Comparison of ENCODE assay signal across 16 cellular contexts in the genomic region with DNA sequence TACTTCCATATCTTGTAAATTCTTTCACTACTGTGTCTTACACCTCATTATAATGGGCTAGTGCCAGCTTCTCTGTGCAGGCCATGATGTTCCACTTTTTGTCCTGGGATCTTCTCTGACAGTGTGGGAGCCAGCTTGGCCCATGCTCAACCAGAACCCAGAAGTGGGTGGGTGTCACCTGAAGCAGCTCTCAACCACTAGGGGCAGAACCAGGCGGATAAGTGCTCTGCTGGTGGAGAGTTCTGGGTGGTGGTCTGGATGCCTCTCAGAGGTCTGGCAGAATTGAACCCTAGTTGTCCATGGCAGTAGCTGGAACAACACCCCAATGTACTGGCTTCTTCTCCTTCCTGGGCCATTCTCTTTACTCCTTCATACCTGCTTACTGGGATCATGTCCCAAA.
A peak's percentile ranks its signal among the peaks of the same experiment; 100 is the strongest.
DNase-seq lines count a peak whose midpoint lies in the region; ATAC-seq and TF ChIP-seq lines count a peak whose summit lies in the region.
"Had no signal": no experiment of that assay in that cellular context is flagged by ENCODE, and none has a peak within 500 bp of the region (broad histone marks: within the 10 kb centered on the region; RNA-seq: fewer than 3 reads in every experiment).

No MANE protein-coding gene starts in this region.

- H3K36me3 Mint-ChIP-seq in H9 (ENCODE audit: insufficient read depth in 1 of 3, low read depth in 3 of 3), result no peaks in the 10 kb centered on the region
- H3K36me3 Mint-ChIP-seq: CD8-positive, alpha-beta T cell had no signal

- H3K9me2 ChIP-seq in MM.1S (replicated peaks; ENCODE audit: insufficient read depth, low read length), result no peaks in the 10 kb centered on the region

- no peaks in the 10 kb centered on the region for H3K27me3 ChIP-seq in H9 (ENCODE audit: insufficient read depth, low read length)
- H3K27me3 ChIP-seq in WERI-Rb-1 (ENCODE audit: insufficient read depth, low read depth, severe bottlenecking), result no peaks in the 10 kb centered on the region
- no peaks in the 10 kb centered on the region for H3K27me3 ChIP-seq in mesendoderm (ENCODE audit: insufficient read depth, low read length, poor library complexity)
- no peaks in the 10 kb centered on the region for H3K27me3 ChIP-seq in MM.1S (replicated peaks; ENCODE audit: insufficient read depth, low read length)
- H3K27me3 ChIP-seq: BE2C had no signal

- no peak overlapping the region for H2BK15ac ChIP-seq in H9 (ENCODE audit: low read depth, low read length)
- H2BK15ac ChIP-seq in mesendoderm (replicated peaks; ENCODE audit: low read depth), result no peak overlapping the region

- no peaks in the 10 kb centered on the region for H3K23me2 ChIP-seq in H9 (ENCODE audit: insufficient read length, low read depth, low read length, poor library complexity, severe bottlenecking)

- DNase-seq in GM12864 (ENCODE audit: low read depth) (no peak), H9 (peak; percentile 41), WERI-Rb-1 (no peak), mesendoderm (peak; percentile 10), MM.1S (no peak), foreskin melanocyte (no peak)
- DNase-seq: BE2C; CD8-positive, alpha-beta T cell; KBM-7; NCI-H1092 treated with DMSO at 0.1 percent for 48 hours; NCI-H1694 treated with DMSO at 0.1 percent for 48 hours; NCI-H446; NCI-H748 treated with DMSO at 0.1 percent for 48 hours; SIG-M5 had no signal

- H3K9me3 Mint-ChIP-seq in H9, result no peaks in the 10 kb centered on the region

- H4K91ac ChIP-seq in H9 (ENCODE audit: insufficient read length, low read depth, low read length), result no peak overlapping the region

- H3K4me1 Mint-ChIP-seq in H9, result peaks cover 5 to 12% of the 10 kb centered on the region in 2 experiments

- H3K56ac ChIP-seq in H9 (ENCODE audit: insufficient read length, low read depth, low read length) (no peak overlapping the region), mesendoderm (ENCODE audit: low read length) (no peak overlapping the region)

- H3K23ac ChIP-seq in H9 (ENCODE audit: insufficient read length, low read depth, low read length) (no peak overlapping the region), mesendoderm (ENCODE audit: low read length) (no peak overlapping the region)

- H3K4me2 ChIP-seq in H9 (ENCODE audit: insufficient read depth, insufficient read length, low read length) (no peak overlapping the region), mesendoderm (ENCODE audit: low read length) (no peak overlapping the region), MM.1S (ENCODE audit: low read depth, low read length) (no peak overlapping the region)

- H2BK12ac ChIP-seq in H9 (ENCODE audit: insufficient read length, low read depth, low read length), result no peak overlapping the region

- H2BK5ac ChIP-seq in H9 (ENCODE audit: insufficient read length, low read length), result no peak overlapping the region
- no peak overlapping the region for H2BK5ac ChIP-seq in mesendoderm (ENCODE audit: low read length)

- H3K36me3 ChIP-seq in WERI-Rb-1 (no peaks in the 10 kb centered on the region), mesendoderm (ENCODE audit: control insufficient read depth, insufficient read depth, low read length) (no peaks in the 10 kb centered on the region), MM.1S (replicated peaks; ENCODE audit: insufficient read depth, low read length) (no peaks in the 10 kb centered on the region)
- H3K36me3 ChIP-seq: BE2C, HAP-1 had no signal

- H3F3A ChIP-seq in MM.1S (ENCODE audit: insufficient read depth, low read length), result no peaks in the 10 kb centered on the region

- H4K8ac ChIP-seq in H9 (replicated peaks; ENCODE audit: insufficient read length, low read depth, low read length) (no peak overlapping the region), mesendoderm (ENCODE audit: low read depth, low read length) (no peak overlapping the region)

- no peak overlapping the region for H4K5ac ChIP-seq in H9 (ENCODE audit: insufficient read length, low read depth, low read length)
- H4K5ac ChIP-seq in mesendoderm (ENCODE audit: low read length), result no peak overlapping the region

- H3K79me2 ChIP-seq in H9 (ENCODE audit: insufficient read depth, low read length), result no peaks in the 10 kb centered on the region
- H3K79me2 ChIP-seq in mesendoderm (ENCODE audit: control insufficient read depth, insufficient read depth, low read length), result no peaks in the 10 kb centered on the region
- H3K79me2 ChIP-seq in MM.1S (ENCODE audit: low read length), result no peaks in the 10 kb centered on the region

- H3K27ac Mint-ChIP-seq in H9, result no peak overlapping the region
- H3K27ac Mint-ChIP-seq: CD8-positive, alpha-beta T cell had no signal

- no CpG with 5 or more reads among the region's 1 CpG for WGBS in H9 (ENCODE audit: extremely low coverage, insufficient read length, low lambda C conversion rate)
- WGBS in mesendoderm (ENCODE audit: extremely low coverage, insufficient coverage, low lambda C conversion rate), result no CpG with 5 or more reads among the region's 1 CpG

- H3K4me1 ChIP-seq in H9 (ENCODE audit: insufficient read depth, low read length) (no peaks in the 10 kb centered on the region), mesendoderm (ENCODE audit: control insufficient read depth, low read depth, low read length) (no peaks in the 10 kb centered on the region), MM.1S (ENCODE audit: low read length) (no peaks in the 10 kb centered on the region)
- H3K4me1 ChIP-seq: BE2C, HAP-1 had no signal

- H3K18ac ChIP-seq in H9 (ENCODE audit: insufficient read length, low read depth, low read length) (no peak overlapping the region), mesendoderm (ENCODE audit: low read length) (no peak overlapping the region)

- H3K27me3 Mint-ChIP-seq in H9 (ENCODE audit: low read depth), result peaks cover 3% of the 10 kb centered on the region; the same call in 1 of the 2 replicates

- H3T11ph ChIP-seq in H9 (ENCODE audit: low read length), result no peak overlapping the region

- H3K4me3 Mint-ChIP-seq in H9, result no peak overlapping the region
- H3K4me3 Mint-ChIP-seq: CD8-positive, alpha-beta T cell had no signal

- H4K20me1 ChIP-seq in H9 (ENCODE audit: control insufficient read depth, insufficient read depth, insufficient read length) (no peaks in the 10 kb centered on the region), MM.1S (ENCODE audit: insufficient read depth, low read length) (no peaks in the 10 kb centered on the region)

- TF ChIP-seq CTCF in GM12864 (IDR thresholded peaks at IDR 0.05; ENCODE audit: low read depth, low read length, missing control alignments), result peak; percentile 48
- TF ChIP-seq CTCF in H9 (conservative IDR thresholded peaks at IDR 0.05), result peak; percentile 51; the same call in 2 of the 3 replicates
- peak; percentile 46 for TF ChIP-seq CTCF in WERI-Rb-1 (IDR thresholded peaks at IDR 0.05; ENCODE audit: low read depth, low read length)
- no peak for TF ChIP-seq CTCF in MM.1S (IDR thresholded peaks at IDR 0.05; ENCODE audit: low read length)

- H3K9me3 ChIP-seq in H9 (ENCODE audit: control insufficient read depth, low read depth, low read length) (no peaks in the 10 kb centered on the region), WERI-Rb-1 (ENCODE audit: severe bottlenecking) (no peaks in the 10 kb centered on the region), MM.1S (replicated peaks; ENCODE audit: insufficient read depth, low read length) (no peaks in the 10 kb centered on the region)
- H3K9me3 ChIP-seq: BE2C, HAP-1 had no signal

- H2AK5ac ChIP-seq in H9 (ENCODE audit: insufficient read length, low read length), result no peak overlapping the region
- H2AK5ac ChIP-seq in mesendoderm (ENCODE audit: low read length), result no peak overlapping the region

- H2AFZ ChIP-seq in H9 (ENCODE audit: low read length) (no peak overlapping the region), MM.1S (ENCODE audit: low read length) (no peak overlapping the region)

- H3K27ac ChIP-seq in H9 (ENCODE audit: insufficient read length, low read depth, low read length) (no peak overlapping the region), WERI-Rb-1 (no peak overlapping the region), mesendoderm (ENCODE audit: low read depth, low read length) (no peak overlapping the region), MM.1S (ENCODE audit: low read length) (no peak overlapping the region)

- ATAC-seq in GM19467 (IDR thresholded peaks at IDR 0.05; ENCODE audit: unreplicated experiment), result no peak
- ATAC-seq: CD8-positive, alpha-beta T cell had no signal

- no peak overlapping the region for H2BK20ac ChIP-seq in H9 (ENCODE audit: low read depth, low read length, poor library complexity, severe bottlenecking)

- H3K9ac ChIP-seq in H9 (ENCODE audit: extremely low read depth, insufficient read length, low read length), result no peak overlapping the region
- H3K9ac ChIP-seq in mesendoderm (ENCODE audit: low read length), result no peak overlapping the region
- no peak overlapping the region for H3K9ac ChIP-seq in MM.1S (ENCODE audit: low read length)

- H2BK120ac ChIP-seq in H9 (ENCODE audit: low read depth, low read length, poor library complexity, severe bottlenecking) (no peak overlapping the region), mesendoderm (ENCODE audit: low read depth, low read length) (no peak overlapping the region)

- H3K4ac ChIP-seq in H9 (ENCODE audit: low read depth, low read length) (no peak overlapping the region), mesendoderm (ENCODE audit: low read depth, low read length) (no peak overlapping the region)

- no peaks in the 10 kb centered on the region for H3K79me1 ChIP-seq in H9 (ENCODE audit: insufficient read depth, low read depth, low read length, poor library complexity, severe bottlenecking)
- no peaks in the 10 kb centered on the region for H3K79me1 ChIP-seq in mesendoderm (ENCODE audit: low read length)

- no peak overlapping the region for H3K14ac ChIP-seq in H9 (ENCODE audit: insufficient read depth, low read length)

- H3K4me3 ChIP-seq in GM12864 (ENCODE audit: low read depth, low read length), result no peak overlapping the region
- H3K4me3 ChIP-seq in WERI-Rb-1 (ENCODE audit: low read depth, low read length), result no peak overlapping the region
- H3K4me3 ChIP-seq in mesendoderm (ENCODE audit: low read length), result no peak overlapping the region
- no peak overlapping the region for H3K4me3 ChIP-seq in MM.1S (ENCODE audit: low read length)
- H3K4me3 ChIP-seq: HAP-1 had no signal

Comparison
In these comparisons a context has a peak if more than half of its experiments do, and no peak if none do; other contexts are left out.
1. DNase-seq: peak in H9 (single experiment) and mesendoderm (single experiment); none in GM12864 (single experiment), WERI-Rb-1 (single experiment), MM.1S (single experiment) and foreskin melanocyte (single experiment).